8 cellular contexts compared by ENCODE assay signal in genomic region chr9:131008909-131009618, GRCh38. TPM values are rescaled to one million over a fixed set of nuclear protein-coding genes. Genes with fewer than 3 reads are reported as not detected.
DNase-seq lines count a peak whose midpoint lies in the region; ATAC-seq and TF ChIP-seq lines count a peak whose summit lies in the region.

Gene LAMC3 (plus strand): TSS chr9:131009174. CDS start chr9:131009215, 41 bp downstream.

- DNase-seq in AG08396 (ENCODE audit: low spot score): peak; percentile 67
- DNase-seq in breast epithelium (ENCODE audit: low spot score in 2 of 2): no peak
- DNase-seq in mesenchymal stem cell: no peak
- DNase-seq in activated CD8-positive, alpha-beta memory T cell treated with anti-CD3 and anti-CD28 coated beads, Interleukin-2, amount 10 ng/mL, durations not matched to agents 7 days and 5 days: no peak

- peaks cover 40% of the 10 kb centered on the region for H3K27me3 Mint-ChIP-seq in activated CD8-positive, alpha-beta memory T cell treated with anti-CD3 and anti-CD28 coated beads, Interleukin-2, amount 10 ng/mL, durations not matched to agents 7 days and 5 days

- ATAC-seq in HG03442 (IDR thresholded peaks at IDR 0.05; ENCODE audit: unreplicated experiment) (no peak), GM19035 (IDR thresholded peaks at IDR 0.05; ENCODE audit: unreplicated experiment) (no peak), GM19023 (IDR thresholded peaks at IDR 0.05; ENCODE audit: unreplicated experiment) (no peak)
- ATAC-seq in activated CD8-positive, alpha-beta memory T cell treated with anti-CD3 and anti-CD28 coated beads, Interleukin-2, amount 10 ng/mL, durations not matched to agents 7 days and 5 days: no peak

- no peaks in the 10 kb centered on the region for H3K9me3 ChIP-seq in HUES48 (ENCODE audit: control insufficient read depth, insufficient read depth, low read length)
- H3K9me3 ChIP-seq in breast epithelium: no peaks in the 10 kb centered on the region
- no peaks in the 10 kb centered on the region for H3K9me3 ChIP-seq in mesenchymal stem cell (ENCODE audit: control insufficient read depth, low read length)

- peak within 1 kb of the TSS; percentile 53 for H3K4me2 ChIP-seq in mesenchymal stem cell (ENCODE audit: low read length, poor library complexity, severe bottlenecking)

- H3K4me3 Mint-ChIP-seq in activated CD8-positive, alpha-beta memory T cell treated with anti-CD3 and anti-CD28 coated beads, Interleukin-2, amount 10 ng/mL, durations not matched to agents 7 days and 5 days: no peak within 1 kb of the TSS

- H3K4ac ChIP-seq in mesenchymal stem cell (ENCODE audit: low read depth in 1 of 2, low read length in 2 of 2): no peak within 1 kb of the TSS

- TF ChIP-seq CTCF in breast epithelium (IDR thresholded peaks at IDR 0.05): peak in 1 of 3 donors; percentile 25

- H2BK15ac ChIP-seq in mesenchymal stem cell (ENCODE audit: low read depth, poor library complexity, severe bottlenecking): no peak within 1 kb of the TSS

- H3K14ac ChIP-seq in mesenchymal stem cell (ENCODE audit: low read length in 2 of 2): peak within 1 kb of the TSS in 1 of 2 experiments; percentile 74

- H3K23ac ChIP-seq in mesenchymal stem cell (ENCODE audit: low read length in 2 of 2): peak within 1 kb of the TSS in 1 of 2 experiments; percentile 3

- H3K27ac ChIP-seq in HUES48 (ENCODE audit: low read depth, low read length) (no peak within 1 kb of the TSS), breast epithelium (no peak within 1 kb of the TSS), mesenchymal stem cell (ENCODE audit: low read length, poor library complexity, severe bottlenecking) (no peak within 1 kb of the TSS)

- H3K79me1 ChIP-seq in mesenchymal stem cell (replicated peaks; ENCODE audit: low read length, poor library complexity, severe bottlenecking): no peaks in the 10 kb centered on the region

- H3K27me3 ChIP-seq in HUES48 (ENCODE audit: control insufficient read depth, insufficient read depth, low read length) (peaks cover 7% of the 10 kb centered on the region), breast epithelium (peaks cover 0 to 24% of the 10 kb centered on the region in 2 donors), mesenchymal stem cell (ENCODE audit: control insufficient read depth in 1 of 2, insufficient read depth in 1 of 2, low read length in 2 of 2) (peaks cover 51 to 52% of the 10 kb centered on the region in 2 experiments)

- H3K4me3 ChIP-seq in HUES48 (ENCODE audit: low read depth, low read length) (peak within 1 kb of the TSS; percentile 67), breast epithelium (peak within 1 kb of the TSS; percentile 15 to 63 (median 46)), mesenchymal stem cell (ENCODE audit: insufficient read depth in 1 of 2, low read depth in 1 of 2, low read length in 2 of 2) (peak within 1 kb of the TSS; percentile 30 to 64)

- H4K91ac ChIP-seq in mesenchymal stem cell (ENCODE audit: low read length): no peak within 1 kb of the TSS

- no peak within 1 kb of the TSS for H2AK5ac ChIP-seq in mesenchymal stem cell (ENCODE audit: low read length, severe bottlenecking)

- 10% methylated on average over 64 of the region's 88 CpGs for whole genome bisulfite sequencing in mesenchymal stem cell

- H4K8ac ChIP-seq in mesenchymal stem cell (ENCODE audit: low read length): no peak within 1 kb of the TSS

- no peaks in the 10 kb centered on the region for H3K36me3 Mint-ChIP-seq in activated CD8-positive, alpha-beta memory T cell treated with anti-CD3 and anti-CD28 coated beads, Interleukin-2, amount 10 ng/mL, durations not matched to agents 7 days and 5 days

- H3K9ac ChIP-seq in HUES48 (ENCODE audit: low read depth, low read length) (peak within 1 kb of the TSS; percentile 74), mesenchymal stem cell (ENCODE audit: low read length) (peak within 1 kb of the TSS; percentile 17)

- CTCF ChIA-PET in activated CD8-positive, alpha-beta memory T cell treated with anti-CD3 and anti-CD28 coated beads, Interleukin-2, amount 10 ng/mL, durations not matched to agents 7 days and 5 days (lab: Charles Lee): no interaction called here

- no peak within 1 kb of the TSS for H2BK12ac ChIP-seq in mesenchymal stem cell (ENCODE audit: low read length in 2 of 2)

- H3K18ac ChIP-seq in mesenchymal stem cell (ENCODE audit: low read depth in 1 of 2, low read length in 2 of 2): no peak within 1 kb of the TSS

- intact Hi-C loops in breast epithelium (cut with DNase I; ENCODE audit: low total_unique reads): no loop called here

- TF ChIP-seq POLR2A in breast epithelium (IDR thresholded peaks at IDR 0.05): no peak

- peaks cover 22% of the 10 kb centered on the region for H3K4me1 ChIP-seq in HUES48 (ENCODE audit: control insufficient read depth, insufficient read depth, low read length)
- H3K4me1 ChIP-seq in breast epithelium: no peaks in the 10 kb centered on the region
- H3K4me1 ChIP-seq in mesenchymal stem cell (ENCODE audit: control insufficient read depth, insufficient read depth, low read depth, low read length): peaks cover 15% of the 10 kb centered on the region

- no peak within 1 kb of the TSS for H2BK120ac ChIP-seq in mesenchymal stem cell (ENCODE audit: low read depth, low read length)

- H3K36me3 ChIP-seq in HUES48 (ENCODE audit: control insufficient read depth, insufficient read depth, low read length) (peaks cover 5% of the 10 kb centered on the region; the same call in 1 of the 2 replicates), breast epithelium (no peaks in the 10 kb centered on the region), mesenchymal stem cell (ENCODE audit: control insufficient read depth in 1 of 2, insufficient read depth in 2 of 2, low read depth in 1 of 2, low read length in 2 of 2) (no peaks in the 10 kb centered on the region)

- H2BK5ac ChIP-seq in mesenchymal stem cell (ENCODE audit: low read depth, low read length, poor library complexity, severe bottlenecking): no peak within 1 kb of the TSS

- H2AFZ ChIP-seq in mesenchymal stem cell (ENCODE audit: low read depth, low read length): no peak within 1 kb of the TSS

- no peak within 1 kb of the TSS for H3K27ac Mint-ChIP-seq in activated CD8-positive, alpha-beta memory T cell treated with anti-CD3 and anti-CD28 coated beads, Interleukin-2, amount 10 ng/mL, durations not matched to agents 7 days and 5 days

- no peaks in the 10 kb centered on the region for H3K4me1 Mint-ChIP-seq in activated CD8-positive, alpha-beta memory T cell treated with anti-CD3 and anti-CD28 coated beads, Interleukin-2, amount 10 ng/mL, durations not matched to agents 7 days and 5 days

- no peaks in the 10 kb centered on the region for H3K9me3 Mint-ChIP-seq in activated CD8-positive, alpha-beta memory T cell treated with anti-CD3 and anti-CD28 coated beads, Interleukin-2, amount 10 ng/mL, durations not matched to agents 7 days and 5 days (ENCODE audit: low read depth)

RNA-seq across cellular contexts. Expression of gene LAMC3, which starts in this region (rescaled TPM):
- total RNA-seq in breast epithelium: 1 to 10 TPM; 2.1 to 8.5 (median 7.8) TPM
- polyA plus RNA-seq in mesenchymal stem cell (2013, experiment 1 of 2): 0.48 TPM
- 0.71 TPM for polyA plus RNA-seq in mesenchymal stem cell (2013, experiment 2 of 2)
- under 1 TPM in 1 of 2 experiments, not detected in 1; 0.06 TPM for total RNA-seq in activated CD8-positive, alpha-beta memory T cell treated with anti-CD3 and anti-CD28 coated beads, Interleukin-2, amount 10 ng/mL, durations not matched to agents 7 days and 5 days
